In genomic region chr14:101948666-101949205, GRCh38 we compare ENCODE assay signal across 8 cellular contexts. TPM values are rescaled to one million over a fixed set of nuclear protein-coding genes. Genes with fewer than 3 reads are reported as not detected.
DNase-seq lines count a peak whose midpoint lies in the region; ATAC-seq and TF ChIP-seq lines count a peak whose summit lies in the region.

No MANE protein-coding gene starts in this region.

- H3K4me3 ChIP-seq in AG09309 (ENCODE audit: control insufficient read depth, low read depth, low read length) (peak overlapping the region; percentile 91), lung (peak overlapping the region; percentile 53), uterus (peak overlapping the region; percentile 70)

- H3K27me3 Mint-ChIP-seq in brain, result peaks cover 29% of the 10 kb centered on the region

- intact Hi-C loops in uterus (cut with DNase I; ENCODE audit: low total_unique reads), result no loop called here

- H3K9me3 ChIP-seq in lung (ENCODE audit: control insufficient read depth in 2 of 2, insufficient read depth in 1 of 2, low read length in 1 of 2) (no peaks in the 10 kb centered on the region), uterus (no peaks in the 10 kb centered on the region)

- H3K27ac Mint-ChIP-seq in brain, result peak overlapping the region; percentile 99 to 100 (median 99)

- peaks cover 0 to 2% (median 0%) of the 10 kb centered on the region in 5 experiments for H3K9me3 Mint-ChIP-seq in brain

- ATAC-seq in HG03442 (IDR thresholded peaks at IDR 0.05; ENCODE audit: unreplicated experiment) (peak; percentile 0), lung (ENCODE audit: insufficient read depth, low FRiP score) (no peak), omental fat pad (ENCODE audit: low FRiP score) (no peak)

- DNase-seq in AG09309 (ENCODE audit: low read depth) (no peak), lung (ENCODE audit: low spot score) (no peak), uterus (no peak), GM13976 (ENCODE audit: low spot score) (no peak), omental fat pad (ENCODE audit: low spot score) (no peak)
- DNase-seq in activated CD4-positive, CD25-positive, alpha-beta regulatory T cell (lab: John Stamatoyannopoulos, UW), result no peak

- peak overlapping the region; percentile 94 to 100 (median 96) for H3K4me3 Mint-ChIP-seq in brain

- H3K27ac ChIP-seq in lung (ENCODE audit: low read depth in 1 of 2, low read length in 1 of 2), result peak overlapping the region; percentile 88 to 90
- H3K27ac ChIP-seq in uterus, result peak overlapping the region; percentile 93 to 97

- in situ Hi-C loops in GM13976 (cut with MboI; ENCODE audit: low sequenced_read_pairs, unreplicated experiment), result no loop called here

- H3K4me1 ChIP-seq in lung (ENCODE audit: control insufficient read depth in 2 of 2, insufficient read depth in 2 of 2, low read length in 2 of 2) (peaks cover 0 to 2% of the 10 kb centered on the region in 2 donors), uterus (peaks cover 0 to 8% of the 10 kb centered on the region in 2 donors)

- H3K27me3 ChIP-seq in lung (ENCODE audit: control insufficient read depth, insufficient read depth) (no peaks in the 10 kb centered on the region), uterus (no peaks in the 10 kb centered on the region)

- 8% methylated on average over 28 to 29 of the region's 29 CpGs for WGBS in lung, 2 donors

- no peak for TF ChIP-seq POLR2A in uterus (IDR thresholded peaks at IDR 0.05)

- H3K36me3 ChIP-seq in lung (ENCODE audit: control insufficient read depth in 2 of 2, insufficient read depth in 2 of 2, low read length in 2 of 2), result no peaks in the 10 kb centered on the region
- no peaks in the 10 kb centered on the region for H3K36me3 ChIP-seq in uterus

- peaks cover 37% of the 10 kb centered on the region for H3K4me1 Mint-ChIP-seq in brain

- H3K36me3 Mint-ChIP-seq in brain, result no peaks in the 10 kb centered on the region

- TF ChIP-seq CTCF in AG09309 (IDR thresholded peaks at IDR 0.05; ENCODE audit: control insufficient read depth, insufficient read depth, low read depth, low read length, missing control alignments) (no peak), brain (conservative IDR thresholded peaks at IDR 0.05) (no peak), lung (IDR thresholded peaks at IDR 0.05; ENCODE audit: control extremely low read depth, extremely low read depth) (no peak), uterus (IDR thresholded peaks at IDR 0.05) (no peak), GM13976 (IDR thresholded peaks at IDR 0.05; ENCODE audit: borderline replicate concordance, control extremely low read depth, extremely low read depth, insufficient read depth, missing control alignments) (no peak), omental fat pad (IDR thresholded peaks at IDR 0.05) (no peak)

RNA-seq across cellular contexts. Expression of gene DYNC1H1, which starts 15.6 kb away (rescaled TPM):
- 625 TPM for polyA plus RNA-seq in brain (ENCODE audit: insufficient read depth, low read depth, low replicate concordance)
- total RNA-seq in lung, result 100 to 1,000 TPM; 438 to 485 TPM
- 100 to 1,000 TPM; 111 to 218 TPM for polyA plus RNA-seq in lung
- 100 to 1,000 TPM; 251 to 634 (median 479) TPM for total RNA-seq in uterus
- total RNA-seq in omental fat pad, result 100 to 1,000 TPM; 440 to 541 (median 495) TPM
